ENCODE assay signal across 20 cellular contexts in genomic region chr10:123724747-123725146, GRCh38. TPM values are rescaled to one million over a fixed set of nuclear protein-coding genes. Genes with fewer than 3 reads are reported as not detected.
DNase-seq lines count a peak whose midpoint lies in the region; ATAC-seq and TF ChIP-seq lines count a peak whose summit lies in the region.
"Had no signal": no experiment of that assay in that cellular context is flagged by ENCODE, and none has a peak within 500 bp of the region (broad histone marks: within the 10 kb centered on the region; RNA-seq: fewer than 3 reads in every experiment).

No MANE protein-coding gene starts in this region.

- TF ChIP-seq CTCF in right atrium auricular region (IDR thresholded peaks at IDR 0.05) = no peak

- H3K27me3 ChIP-seq in right atrium auricular region = no peaks in the 10 kb centered on the region
- H3K27me3 ChIP-seq: BE2C, BLaER1 had no signal

- H3K9me3 ChIP-seq in right atrium auricular region = no peaks in the 10 kb centered on the region
- H3K9me3 ChIP-seq: BE2C, Caco-2 had no signal

- H3K4me3 ChIP-seq in right atrium auricular region = no peak overlapping the region
- H3K4me3 ChIP-seq: BLaER1 had no signal

- H3K27ac ChIP-seq in right atrium auricular region = no peak overlapping the region
- H3K27ac ChIP-seq: BLaER1 had no signal

- DNase-seq in right atrium auricular region (ENCODE audit: low spot score) = peak; percentile 38
- no peak for DNase-seq in left cardiac atrium
- DNase-seq in islet precursor cell = peak; percentile 43
- peak; percentile 65 for DNase-seq in posterior vena cava (ENCODE audit: low spot score)
- DNase-seq in NCI-H446 treated with DMSO at 0.1 percent for 48 hours (lab: John Stamatoyannopoulos, UW) = no peak
- DNase-seq: 8988T; ACHN; BE2C; C1 segment of cervical spinal cord; Caco-2; Calu3; CD4-positive, alpha-beta memory T cell; CD4-positive, CD25-positive, alpha-beta regulatory T cell; CD8-positive, alpha-beta memory T cell; DMS79 treated with DMSO at 0.1 percent for 48 hours; GF-D8 had no signal

- ATAC-seq in left cardiac atrium = no peak
- no peak for ATAC-seq in HG03378 (IDR thresholded peaks at IDR 0.05; ENCODE audit: unreplicated experiment)
- no peak for ATAC-seq in GM21360 (IDR thresholded peaks at IDR 0.05; ENCODE audit: unreplicated experiment)

- intact Hi-C loops in left cardiac atrium (cut with DNase I) = no loop called here
- intact Hi-C loops in posterior vena cava (cut with DNase I) = no loop called here

- H3K36me3 ChIP-seq in right atrium auricular region = no peaks in the 10 kb centered on the region
- H3K36me3 ChIP-seq: BE2C, BLaER1 had no signal

- no peaks in the 10 kb centered on the region for H3K4me1 ChIP-seq in right atrium auricular region
- H3K4me1 ChIP-seq: BE2C, BLaER1, Caco-2 had no signal

RNA-seq across cellular contexts. Expression of gene GPR26, which starts 58.6 kb away (rescaled TPM):
- total RNA-seq in right atrium auricular region (not detected), left cardiac atrium (not detected), posterior vena cava (not detected)
- total RNA-seq: A673; Caco-2; Calu3; CD4-positive, alpha-beta memory T cell; CD4-positive, CD25-positive, alpha-beta regulatory T cell; CD8-positive, alpha-beta memory T cell had no signal

Comparison
In these comparisons a context has a peak if more than half of its experiments do, and no peak if none do; other contexts are left out.
1. DNase-seq: peak in right atrium auricular region (single experiment), islet precursor cell (single experiment) and posterior vena cava (single experiment); none in left cardiac atrium (single experiment) and NCI-H446 treated with DMSO at 0.1 percent for 48 hours (single experiment).